ENCODE assay signal across 8 cellular contexts in genomic region chr9:5510360-5510931, GRCh38. TPM values are rescaled to one million over a fixed set of nuclear protein-coding genes. Genes with fewer than 3 reads are reported as not detected.
A peak's percentile ranks its signal among the peaks of the same experiment; 100 is the strongest.
DNase-seq lines count a peak whose midpoint lies in the region; ATAC-seq, FAIRE-seq and TF ChIP-seq lines count a peak whose summit lies in the region.

TSS of gene PDCD1LG2 (plus strand) at chr9:5510531. CDS start at chr9:5522547, 12,016 bp downstream.

- POLR2A ChIA-PET in CD8-positive, alpha-beta memory T cell (lab: Charles Lee): interaction anchor here (1.2 kb wide), 1 partner anchor 118 kb away, joined by 3 read pairs; the partner anchor contains the start of gene RIC1
- POLR2A ChIA-PET in activated naive CD8-positive, alpha-beta T cell treated with anti-CD3 and anti-CD28 coated beads, Interleukin-2, amount 10 ng/mL, durations not matched to agents 7 days and 5 days (lab: Charles Lee): interaction anchor here (0.7 kb wide), 1 partner anchor 60 kb away, joined by 3 read pairs; the partner anchor contains the start of gene CD274

- H4K20me1 ChIP-seq in keratinocyte (ENCODE audit: control insufficient read depth, extremely low read depth, insufficient read depth, low read length): no peaks in the 10 kb centered on the region

- no peaks in the 10 kb centered on the region for H3K9me3 Mint-ChIP-seq in CD8-positive, alpha-beta memory T cell
- peaks cover 2% of the 10 kb centered on the region for H3K9me3 Mint-ChIP-seq in activated naive CD8-positive, alpha-beta T cell treated with anti-CD3 and anti-CD28 coated beads, Interleukin-2, amount 10 ng/mL, durations not matched to agents 7 days and 5 days
- peaks cover 10% of the 10 kb centered on the region for H3K9me3 Mint-ChIP-seq in stimulated activated memory B cell treated with anti-CD40 and anti-IgM and Interleukin-4, amounts not matched to agents 10 μg/mL and 1 μg/mL and 100 μg/mL, for 72 hours

- peak; percentile 58 for ATAC-seq in HG03558 (IDR thresholded peaks at IDR 0.05; ENCODE audit: extremely low read depth, unreplicated experiment)
- ATAC-seq in activated naive CD8-positive, alpha-beta T cell treated with anti-CD3 and anti-CD28 coated beads, Interleukin-2, amount 10 ng/mL, durations not matched to agents 7 days and 5 days (ENCODE audit: low read depth): peak; percentile 67
- ATAC-seq in stimulated activated memory B cell treated with anti-CD40 and anti-IgM and Interleukin-4, amounts not matched to agents 10 μg/mL and 1 μg/mL and 100 μg/mL, for 72 hours: peak; percentile 85

- no peaks in the 10 kb centered on the region for H3K9me3 ChIP-seq in CD8-positive, alpha-beta memory T cell (ENCODE audit: low read length)
- H3K9me3 ChIP-seq in keratinocyte (ENCODE audit: control insufficient read depth, low read depth, low read length): no peaks in the 10 kb centered on the region

- TF ChIP-seq CTCF in GM20000 (IDR thresholded peaks at IDR 0.05; ENCODE audit: extremely low read depth, missing control alignments) (no peak), keratinocyte (optimal IDR thresholded peaks at IDR 0.05 in 1 of 3, IDR thresholded peaks at IDR 0.05 in 1 of 3, conservative IDR thresholded peaks at IDR 0.05 in 1 of 3; ENCODE audit: extremely low read depth in 1 of 3, insufficient read depth in 2 of 3, low read length in 3 of 3) (no peak)

- peaks cover 27 to 48% (median 43%) of the 10 kb centered on the region in 3 donors for H3K4me1 Mint-ChIP-seq in CD8-positive, alpha-beta memory T cell
- peaks cover 27% of the 10 kb centered on the region for H3K4me1 Mint-ChIP-seq in activated naive CD8-positive, alpha-beta T cell treated with anti-CD3 and anti-CD28 coated beads, Interleukin-2, amount 10 ng/mL, durations not matched to agents 7 days and 5 days
- H3K4me1 Mint-ChIP-seq in stimulated activated memory B cell treated with anti-CD40 and anti-IgM and Interleukin-4, amounts not matched to agents 10 μg/mL and 1 μg/mL and 100 μg/mL, for 72 hours: peaks cover 55% of the 10 kb centered on the region

- peak within 1 kb of the TSS; percentile 58 to 94 (median 90) for H3K27ac Mint-ChIP-seq in CD8-positive, alpha-beta memory T cell
- peak within 1 kb of the TSS; percentile 94 for H3K27ac Mint-ChIP-seq in activated naive CD8-positive, alpha-beta T cell treated with anti-CD3 and anti-CD28 coated beads, Interleukin-2, amount 10 ng/mL, durations not matched to agents 7 days and 5 days
- H3K27ac Mint-ChIP-seq in stimulated activated memory B cell treated with anti-CD40 and anti-IgM and Interleukin-4, amounts not matched to agents 10 μg/mL and 1 μg/mL and 100 μg/mL, for 72 hours: peak within 1 kb of the TSS; percentile 90

- peak within 1 kb of the TSS; percentile 100 for H3K4me2 ChIP-seq in keratinocyte (ENCODE audit: control insufficient read depth, extremely low read depth, insufficient read depth, low read depth, low read length)

- H3K27me3 Mint-ChIP-seq in CD8-positive, alpha-beta memory T cell: peaks cover 0 to 7% of the 10 kb centered on the region in 2 donors
- H3K27me3 Mint-ChIP-seq in activated naive CD8-positive, alpha-beta T cell treated with anti-CD3 and anti-CD28 coated beads, Interleukin-2, amount 10 ng/mL, durations not matched to agents 7 days and 5 days: peaks cover under 1% of the 10 kb centered on the region
- H3K27me3 Mint-ChIP-seq in stimulated activated memory B cell treated with anti-CD40 and anti-IgM and Interleukin-4, amounts not matched to agents 10 μg/mL and 1 μg/mL and 100 μg/mL, for 72 hours: no peaks in the 10 kb centered on the region

- H3K9ac ChIP-seq in keratinocyte (ENCODE audit: control insufficient read depth, extremely low read depth, insufficient read depth, low read length): peak within 1 kb of the TSS; percentile 71

- peak within 1 kb of the TSS; percentile 24 for H3K4me3 ChIP-seq in CD8-positive, alpha-beta memory T cell (ENCODE audit: low read length)
- H3K4me3 ChIP-seq in keratinocyte (ENCODE audit: control insufficient read depth in 2 of 3, extremely low read depth in 1 of 3, insufficient read depth in 2 of 3, low read depth in 1 of 3, low read length in 3 of 3): peak within 1 kb of the TSS; percentile 43 to 89 (median 78)

- dilution Hi-C loops in keratinocyte (cut with MboI; ENCODE audit: extremely low pct_ligation_motif_present, low sequenced_read_pairs): no loop called here

- no peaks in the 10 kb centered on the region for H3K36me3 Mint-ChIP-seq in CD8-positive, alpha-beta memory T cell
- peaks cover 2% of the 10 kb centered on the region for H3K36me3 Mint-ChIP-seq in activated naive CD8-positive, alpha-beta T cell treated with anti-CD3 and anti-CD28 coated beads, Interleukin-2, amount 10 ng/mL, durations not matched to agents 7 days and 5 days
- H3K36me3 Mint-ChIP-seq in stimulated activated memory B cell treated with anti-CD40 and anti-IgM and Interleukin-4, amounts not matched to agents 10 μg/mL and 1 μg/mL and 100 μg/mL, for 72 hours: peaks cover 4% of the 10 kb centered on the region

- peak within 1 kb of the TSS; percentile 35 to 90 (median 79) for H3K4me3 Mint-ChIP-seq in CD8-positive, alpha-beta memory T cell
- peak within 1 kb of the TSS; percentile 80 for H3K4me3 Mint-ChIP-seq in activated naive CD8-positive, alpha-beta T cell treated with anti-CD3 and anti-CD28 coated beads, Interleukin-2, amount 10 ng/mL, durations not matched to agents 7 days and 5 days
- H3K4me3 Mint-ChIP-seq in stimulated activated memory B cell treated with anti-CD40 and anti-IgM and Interleukin-4, amounts not matched to agents 10 μg/mL and 1 μg/mL and 100 μg/mL, for 72 hours: peak within 1 kb of the TSS; percentile 78

- peak within 1 kb of the TSS; percentile 7 for H3K27ac ChIP-seq in CD8-positive, alpha-beta memory T cell (ENCODE audit: low read depth, low read length)
- peak within 1 kb of the TSS; percentile 78 for H3K27ac ChIP-seq in keratinocyte (ENCODE audit: control insufficient read depth, insufficient read depth, low read length)

- peak within 1 kb of the TSS; percentile 53 for H2AFZ ChIP-seq in keratinocyte (ENCODE audit: control insufficient read depth, low read length)

- H3K27me3 ChIP-seq in CD8-positive, alpha-beta memory T cell (ENCODE audit: insufficient read depth, low read length, poor library complexity, severe bottlenecking): no peaks in the 10 kb centered on the region
- no peaks in the 10 kb centered on the region for H3K27me3 ChIP-seq in keratinocyte (ENCODE audit: control insufficient read depth, extremely low read depth, insufficient read depth, low read length)

- DNase-seq in CD8-positive, alpha-beta memory T cell: no peak
- DNase-seq in GM20000 (ENCODE audit: low spot score) (peak; percentile 49), keratinocyte (ENCODE audit: low read depth, low spot score) (no peak), NOMO-1 treated with DMSO at 0.1 percent for 48 hours (lab: John Stamatoyannopoulos, UW; ENCODE audit: unreplicated experiment) (no peak), ureter (ENCODE audit: low spot score) (no peak)
- DNase-seq in activated naive CD8-positive, alpha-beta T cell treated with anti-CD3 and anti-CD28 coated beads, Interleukin-2, amount 10 ng/mL, durations not matched to agents 7 days and 5 days: no peak

- H3K79me2 ChIP-seq in keratinocyte (ENCODE audit: control insufficient read depth, insufficient read depth, low read length): peaks cover 39% of the 10 kb centered on the region

- H3K9me1 ChIP-seq in keratinocyte (ENCODE audit: control insufficient read depth, extremely low read depth, insufficient read depth, low read length): no peaks in the 10 kb centered on the region

- H3K36me3 ChIP-seq in CD8-positive, alpha-beta memory T cell (ENCODE audit: insufficient read depth, low read length): no peaks in the 10 kb centered on the region
- peaks cover 0 to 4% of the 10 kb centered on the region in 2 experiments for H3K36me3 ChIP-seq in keratinocyte (ENCODE audit: control insufficient read depth in 2 of 2, extremely low read depth in 1 of 2, insufficient read depth in 2 of 2, low read length in 2 of 2)

- CTCF ChIA-PET in CD8-positive, alpha-beta memory T cell (lab: Charles Lee): interaction anchor here (0.9 kb wide), 1 partner anchor 60 kb away, joined by 3 read pairs; the partner anchor contains the start of gene CD274

- H3K4me1 ChIP-seq in CD8-positive, alpha-beta memory T cell (ENCODE audit: insufficient read depth, low read length): peaks cover 3% of the 10 kb centered on the region
- H3K4me1 ChIP-seq in keratinocyte (ENCODE audit: control insufficient read depth, extremely low read depth, insufficient read depth, low read length): peaks cover 59% of the 10 kb centered on the region

- peak; percentile 63 for FAIRE-seq in keratinocyte (lab: Jason Lieb, UNC)

RNA-seq across cellular contexts. Expression of gene PDCD1LG2, which starts in this region (rescaled TPM):
- under 1 TPM; 0.33 to 0.37 TPM for total RNA-seq in CD8-positive, alpha-beta memory T cell
- not detected for polyA plus RNA-seq in CD8-positive, alpha-beta memory T cell
- total RNA-seq in activated naive CD8-positive, alpha-beta T cell treated with anti-CD3 and anti-CD28 coated beads, Interleukin-2, amount 10 ng/mL, durations not matched to agents 7 days and 5 days: 1 to 10 TPM in 1 of 2 experiments, under 1 TPM in 1; 0.44 to 1.0 TPM
- 14.7 to 20.2 TPM (median 18.8 TPM) in 3 replicates for polyA plus RNA-seq in keratinocyte
- polyA plus RNA-seq in keratinocyte (2011; ENCODE audit: low read depth): 0.29 TPM
- 8.3 and 14.1 TPM in 2 replicates for polyA plus RNA-seq in keratinocyte (2011; cell fraction: cytosol; rRNA removed)
- 23.8 and 26.4 TPM in 2 replicates for polyA plus RNA-seq in keratinocyte (2011; cell fraction: nucleus; rRNA removed)
- 1.6 and 13.4 TPM in 2 replicates for polyA plus RNA-seq in keratinocyte (2012; ENCODE audit: low replicate concordance)
- polyA minus RNA-seq in keratinocyte: 14.6 to 25.8 TPM (median 16.8 TPM) in 3 replicates
- polyA minus RNA-seq in keratinocyte (2011; cell fraction: cytosol; rRNA and poly(A)+ RNA removed): 9.4 TPM
- 20.8 and 40.4 TPM in 2 replicates for polyA minus RNA-seq in keratinocyte (2011; cell fraction: nucleus; rRNA and poly(A)+ RNA removed)
- 1.7 TPM for total RNA-seq in ureter
